8 cellular contexts compared by ENCODE assay signal in the genomic region with DNA sequence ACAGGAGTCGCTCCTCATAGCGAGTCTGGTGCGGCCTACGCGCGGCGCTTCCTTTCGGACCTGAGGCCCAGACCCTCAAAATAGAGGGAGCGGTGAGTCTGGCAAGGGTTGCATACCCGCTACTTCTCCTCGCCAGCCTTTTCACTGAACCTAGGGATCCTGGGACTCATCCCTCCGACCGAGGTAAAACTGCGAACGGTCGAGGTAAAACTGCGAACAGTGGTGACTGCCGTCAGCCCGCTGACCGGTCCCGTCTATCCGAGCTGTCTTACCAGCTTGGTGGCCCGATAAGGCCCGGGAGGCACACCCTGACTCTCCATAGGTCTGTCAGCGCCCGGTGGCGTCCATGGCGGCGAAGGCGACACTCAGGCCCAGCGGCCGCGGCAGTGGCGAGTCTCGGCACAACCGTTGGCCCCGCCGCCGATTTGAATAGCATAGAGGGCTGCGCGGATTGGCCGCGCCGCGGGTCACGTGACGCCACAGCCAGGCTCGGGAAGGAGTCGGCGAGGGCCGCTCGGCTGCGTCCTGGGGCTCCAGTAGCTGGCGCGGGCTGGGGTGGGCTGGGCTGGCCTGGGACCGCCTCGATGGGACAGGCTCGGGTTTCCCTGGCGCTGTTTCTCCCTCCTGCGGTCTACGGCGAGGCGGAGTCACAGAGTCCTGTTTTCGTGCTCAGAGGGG. TPM values are rescaled to one million over a fixed set of nuclear protein-coding genes. Genes with fewer than 3 reads are reported as not detected.
A peak's percentile ranks its signal among the peaks of the same experiment; 100 is the strongest.
DNase-seq lines count a peak whose midpoint lies in the region; ATAC-seq lines count a peak whose summit lies in the region.

A gene with protein sequence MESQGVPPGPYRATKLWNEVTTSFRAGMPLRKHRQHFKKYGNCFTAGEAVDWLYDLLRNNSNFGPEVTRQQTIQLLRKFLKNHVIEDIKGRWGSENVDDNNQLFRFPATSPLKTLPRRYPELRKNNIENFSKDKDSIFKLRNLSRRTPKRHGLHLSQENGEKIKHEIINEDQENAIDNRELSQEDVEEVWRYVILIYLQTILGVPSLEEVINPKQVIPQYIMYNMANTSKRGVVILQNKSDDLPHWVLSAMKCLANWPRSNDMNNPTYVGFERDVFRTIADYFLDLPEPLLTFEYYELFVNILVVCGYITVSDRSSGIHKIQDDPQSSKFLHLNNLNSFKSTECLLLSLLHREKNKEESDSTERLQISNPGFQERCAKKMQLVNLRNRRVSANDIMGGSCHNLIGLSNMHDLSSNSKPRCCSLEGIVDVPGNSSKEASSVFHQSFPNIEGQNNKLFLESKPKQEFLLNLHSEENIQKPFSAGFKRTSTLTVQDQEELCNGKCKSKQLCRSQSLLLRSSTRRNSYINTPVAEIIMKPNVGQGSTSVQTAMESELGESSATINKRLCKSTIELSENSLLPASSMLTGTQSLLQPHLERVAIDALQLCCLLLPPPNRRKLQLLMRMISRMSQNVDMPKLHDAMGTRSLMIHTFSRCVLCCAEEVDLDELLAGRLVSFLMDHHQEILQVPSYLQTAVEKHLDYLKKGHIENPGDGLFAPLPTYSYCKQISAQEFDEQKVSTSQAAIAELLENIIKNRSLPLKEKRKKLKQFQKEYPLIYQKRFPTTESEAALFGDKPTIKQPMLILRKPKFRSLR (minus strand): TSS at position 403 of the 678 bp plus-strand sequence. CDS start 83 bp downstream, at position 320.

- no peaks in the 10 kb centered on the region for H3K27me3 ChIP-seq in mononuclear cell (ENCODE audit: insufficient read depth, low read length)

- ATAC-seq in GM21360 (IDR thresholded peaks at IDR 0.05; ENCODE audit: unreplicated experiment): peak; percentile 94

- DNase-seq in COR-L47 (lab: John Stamatoyannopoulos, UW): peak; percentile 95
- peak; percentile 95 for DNase-seq in HT-29 (ENCODE audit: low spot score)
- peak; percentile 87 for DNase-seq in NOMO-1 treated with dmso at 0.1 percent for 144 hours (lab: John Stamatoyannopoulos, UW; ENCODE audit: unreplicated experiment)
- DNase-seq in activated CD8-positive, alpha-beta memory T cell treated with anti-CD3 and anti-CD28 coated beads, Interleukin-2, amount 50 U/mL, for 24 hours (ENCODE audit: extremely low read depth): peak; percentile 35
- DNase-seq in epidermal melanocyte (ENCODE audit: insufficient read length, low spot score): peak; percentile 94
- DNase-seq in stimulated activated CD8-positive, alpha-beta memory T cell treated with anti-CD3 and anti-CD28 coated beads, Interleukin-2, amount 100 ng/mL, for 48 hours (ENCODE audit: low read depth in 2 of 2): peak; percentile 58 to 78

- H3K4me1 ChIP-seq in mononuclear cell (ENCODE audit: insufficient read depth, low read length): peaks cover 19% of the 10 kb centered on the region

- peak within 1 kb of the TSS; percentile 70 for H3K4me3 ChIP-seq in mononuclear cell (ENCODE audit: low read length)

- no peaks in the 10 kb centered on the region for H3K9me3 ChIP-seq in mononuclear cell (ENCODE audit: low read depth, low read length)

RNA-seq across cellular contexts. Expression of the gene that starts here (rescaled TPM):
- 7.6 and 10.2 TPM in 2 replicates for total RNA-seq in HT-29 (2014; rRNA removed; shearing (Covaris generic))
- 0.10 TPM for total RNA-seq in mononuclear cell

Comparison
In these comparisons a context has a peak if more than half of its experiments do, and no peak if none do; other contexts are left out.
1. Peak in every context shown above with its lines: DNase-seq, ATAC-seq and H3K4me3 ChIP-seq.
2. DNase-seq: peak in every context shown above with its lines; median percentile 95 in COR-L47; 95 in HT-29; 94 in epidermal melanocyte; 87 in NOMO-1 treated with dmso at 0.1 percent for 144 hours; 68 in stimulated activated CD8-positive, alpha-beta memory T cell treated with anti-CD3 and anti-CD28 coated beads, Interleukin-2, amount 100 ng/mL, for 48 hours; 35 in activated CD8-positive, alpha-beta memory T cell treated with anti-CD3 and anti-CD28 coated beads, Interleukin-2, amount 50 U/mL, for 24 hours.